Comparison of ENCODE assay signal across 9 cellular contexts in the genomic region with DNA sequence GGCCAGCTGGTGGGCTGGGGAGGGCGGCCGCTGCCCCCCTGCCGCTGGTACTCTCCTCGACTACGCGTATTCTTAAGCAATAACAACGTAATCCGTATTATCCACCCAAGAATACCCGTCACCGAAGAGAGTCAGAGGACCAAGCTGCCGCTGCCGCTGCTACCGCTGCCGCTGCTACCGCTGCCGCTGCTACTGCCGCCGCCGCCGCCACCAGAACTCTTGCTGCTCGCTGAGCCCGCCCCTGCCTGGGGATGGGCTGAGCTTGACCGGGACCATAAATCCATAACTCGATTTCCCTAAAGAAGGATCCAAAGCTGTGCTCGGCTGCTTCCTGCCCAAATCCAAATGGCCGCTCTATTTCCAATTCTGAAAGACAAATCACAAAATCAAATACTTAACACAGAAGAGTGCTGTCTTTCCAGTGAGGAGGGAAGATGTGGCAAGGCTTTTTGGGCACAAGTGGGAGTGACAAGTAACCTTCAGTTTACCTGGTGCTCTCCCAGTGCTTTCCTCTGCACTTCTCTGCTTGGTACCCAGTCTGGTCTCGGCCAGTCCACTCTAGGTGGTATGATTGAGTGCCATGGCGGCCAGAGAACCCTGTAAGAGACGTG.
DNase-seq lines count a peak whose midpoint lies in the region; ATAC-seq and TF ChIP-seq lines count a peak whose summit lies in the region.
"Had no signal": no experiment of that assay in that cellular context is flagged by ENCODE, and none has a peak within 500 bp of the region (broad histone marks: within the 10 kb centered on the region; RNA-seq: fewer than 3 reads in every experiment).

No MANE protein-coding gene starts in this region.

- H3K36me3 Mint-ChIP-seq in type B pancreatic cell = no peaks in the 10 kb centered on the region

- TF ChIP-seq RAD21 in liver (IDR thresholded peaks at IDR 0.05) = peak in 1 of 2 donors; percentile 42

- H4K20me1 ChIP-seq in mammary epithelial cell (ENCODE audit: insufficient read depth, low read length) = no peaks in the 10 kb centered on the region

- peak overlapping the region; percentile 86 for H3K4me3 Mint-ChIP-seq in type B pancreatic cell

- H3K27ac Mint-ChIP-seq in type B pancreatic cell = no peak overlapping the region

- H3K79me2 ChIP-seq in mammary epithelial cell (ENCODE audit: insufficient read depth, low read length) = peaks cover 31% of the 10 kb centered on the region

- peak overlapping the region; percentile 94 for H2AFZ ChIP-seq in mammary epithelial cell (ENCODE audit: low read depth, low read length)

- H3K27me3 ChIP-seq in mammary epithelial cell (ENCODE audit: insufficient read depth, low read length) (no peaks in the 10 kb centered on the region), liver (ENCODE audit: control insufficient read depth in 4 of 4, insufficient read depth in 4 of 4, low read length in 3 of 4) (peaks cover 0 to 27% (median 11%) of the 10 kb centered on the region in 4 donors)

- H3K4me1 Mint-ChIP-seq in type B pancreatic cell (ENCODE audit: unreplicated experiment) = peaks cover 9% of the 10 kb centered on the region

- H3K36me3 ChIP-seq in mammary epithelial cell (ENCODE audit: insufficient read depth, low read length) (no peaks in the 10 kb centered on the region), liver (ENCODE audit: control insufficient read depth in 4 of 4, insufficient read depth in 3 of 4, low read depth in 1 of 4, low read length in 3 of 4) (no peaks in the 10 kb centered on the region)
- H3K36me3 ChIP-seq: neutrophil had no signal

- H3K9me3 ChIP-seq in mammary epithelial cell (replicated peaks; ENCODE audit: insufficient read depth, low read length) (no peaks in the 10 kb centered on the region), liver (ENCODE audit: control insufficient read depth in 4 of 4, low read length in 3 of 4) (no peaks in the 10 kb centered on the region)
- H3K9me3 ChIP-seq: neutrophil had no signal

- CTCF ChIA-PET in mammary epithelial cell (lab: Charles Lee; ENCODE audit: low non-redundant PET) = no interaction called here

- dilution Hi-C loops in mammary epithelial cell (cut with HindIII; ENCODE audit: low sequenced_read_pairs) = no loop called here

- TF ChIP-seq CTCF in mammary epithelial cell (conservative IDR thresholded peaks at IDR 0.05 in 1 of 2, IDR thresholded peaks at IDR 0.05 in 1 of 2; ENCODE audit: extremely low read depth in 1 of 2, insufficient read depth in 1 of 2, low read depth in 1 of 2, low read length in 2 of 2) (no peak), liver (IDR thresholded peaks at IDR 0.05; ENCODE audit: low read depth, low read length, missing input control) (no peak), type B pancreatic cell (conservative IDR thresholded peaks at IDR 0.05) (no peak)

- H3K27me3 Mint-ChIP-seq in type B pancreatic cell = peaks cover 82% of the 10 kb centered on the region

- intact Hi-C loops in mammary epithelial cell (cut with micrococcal nuclease) = loop anchor here (1.0 to 2.0 kb wide), 2 partner anchors 43 to 125 kb away; a partner anchor contains a TSS

- in situ Hi-C loops in mammary epithelial cell (cut with MboI; ENCODE audit: low sequenced_read_pairs in 2 of 2) = no loop called here

- H3K27ac ChIP-seq in mammary epithelial cell (ENCODE audit: insufficient read depth, low read depth, low read length) (no peak overlapping the region), liver (ENCODE audit: low read depth in 1 of 2, low read length in 2 of 2) (no peak overlapping the region)
- H3K27ac ChIP-seq: neutrophil had no signal

- TSS peak; percentile 21 for BruUV-seq in mammary epithelial cell (replicated peaks; lab: Mats Ljungman, UMichigan)

- DNase-seq in DMS53 treated with DMSO at 0.1 percent for 48 hours (lab: John Stamatoyannopoulos, UW; ENCODE audit: unreplicated experiment) (peak; percentile 59), NCI-H2227 treated with DMSO at 0.1 percent for 48 hours (lab: John Stamatoyannopoulos, UW) (peak; percentile 75), mammary epithelial cell (peak; percentile 58), type B pancreatic cell (ENCODE audit: extremely low spot score, unreplicated experiment) (no peak), SIG-M5 treated with dmso at 0.1 percent for 504 hours (lab: John Stamatoyannopoulos, UW; ENCODE audit: unreplicated experiment) (no peak)

- no peaks in the 10 kb centered on the region for H3K9me3 Mint-ChIP-seq in type B pancreatic cell

- no peak for ATAC-seq in GM21825 (IDR thresholded peaks at IDR 0.05; ENCODE audit: unreplicated experiment)
- no peak for ATAC-seq in esophagus mucosa

- 18% methylated on average over 19 of the region's 29 CpGs for WGBS in mammary epithelial cell (ENCODE audit: low coverage, missing lambda C conversion rate)
- WGBS in liver = 9% methylated on average over 29 of the region's 29 CpGs

- peak overlapping the region; percentile 91 for H3K4me2 ChIP-seq in mammary epithelial cell (ENCODE audit: insufficient read depth, low read depth, low read length)

- H3K9ac ChIP-seq in mammary epithelial cell (ENCODE audit: insufficient read depth, low read length) = peak overlapping the region; percentile 25
- H3K9ac ChIP-seq in liver (ENCODE audit: low read depth in 1 of 2, low read length in 2 of 2) = no peak overlapping the region

- H3K4me3 ChIP-seq in mammary epithelial cell (replicated peaks in 1 of 3; ENCODE audit: insufficient read depth in 1 of 3, low read depth in 2 of 3, low read length in 3 of 3) = peak overlapping the region; percentile 78 to 92 (median 85)
- peak overlapping the region; percentile 1 to 60 (median 52) for H3K4me3 ChIP-seq in liver (ENCODE audit: low read depth in 1 of 3, low read length in 3 of 3)

- H3K4me1 ChIP-seq in mammary epithelial cell (ENCODE audit: insufficient read depth, low read length) = peaks cover 13% of the 10 kb centered on the region
- H3K4me1 ChIP-seq in liver (ENCODE audit: control insufficient read depth in 4 of 4, insufficient read depth in 4 of 4, low read length in 3 of 4) = peaks cover 2 to 18% (median 11%) of the 10 kb centered on the region in 4 donors

TF ChIP-seq in liver, 16 proteins besides CTCF, POLR2A, EP300 and RAD21:
- TF ChIP-seq, protein P1, sequence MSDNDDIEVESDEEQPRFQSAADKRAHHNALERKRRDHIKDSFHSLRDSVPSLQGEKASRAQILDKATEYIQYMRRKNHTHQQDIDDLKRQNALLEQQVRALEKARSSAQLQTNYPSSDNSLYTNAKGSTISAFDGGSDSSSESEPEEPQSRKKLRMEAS (IDR thresholded peaks at IDR 0.05) = no peak
- TF ChIP-seq HNF4A (conservative IDR thresholded peaks at IDR 0.05) (no peak), GABPA (IDR thresholded peaks at IDR 0.05 in 1 of 2, conservative IDR thresholded peaks at IDR 0.05 in 1 of 2) (no peak), SP1 (IDR thresholded peaks at IDR 0.05) (no peak)
- TF ChIP-seq, protein P2, sequence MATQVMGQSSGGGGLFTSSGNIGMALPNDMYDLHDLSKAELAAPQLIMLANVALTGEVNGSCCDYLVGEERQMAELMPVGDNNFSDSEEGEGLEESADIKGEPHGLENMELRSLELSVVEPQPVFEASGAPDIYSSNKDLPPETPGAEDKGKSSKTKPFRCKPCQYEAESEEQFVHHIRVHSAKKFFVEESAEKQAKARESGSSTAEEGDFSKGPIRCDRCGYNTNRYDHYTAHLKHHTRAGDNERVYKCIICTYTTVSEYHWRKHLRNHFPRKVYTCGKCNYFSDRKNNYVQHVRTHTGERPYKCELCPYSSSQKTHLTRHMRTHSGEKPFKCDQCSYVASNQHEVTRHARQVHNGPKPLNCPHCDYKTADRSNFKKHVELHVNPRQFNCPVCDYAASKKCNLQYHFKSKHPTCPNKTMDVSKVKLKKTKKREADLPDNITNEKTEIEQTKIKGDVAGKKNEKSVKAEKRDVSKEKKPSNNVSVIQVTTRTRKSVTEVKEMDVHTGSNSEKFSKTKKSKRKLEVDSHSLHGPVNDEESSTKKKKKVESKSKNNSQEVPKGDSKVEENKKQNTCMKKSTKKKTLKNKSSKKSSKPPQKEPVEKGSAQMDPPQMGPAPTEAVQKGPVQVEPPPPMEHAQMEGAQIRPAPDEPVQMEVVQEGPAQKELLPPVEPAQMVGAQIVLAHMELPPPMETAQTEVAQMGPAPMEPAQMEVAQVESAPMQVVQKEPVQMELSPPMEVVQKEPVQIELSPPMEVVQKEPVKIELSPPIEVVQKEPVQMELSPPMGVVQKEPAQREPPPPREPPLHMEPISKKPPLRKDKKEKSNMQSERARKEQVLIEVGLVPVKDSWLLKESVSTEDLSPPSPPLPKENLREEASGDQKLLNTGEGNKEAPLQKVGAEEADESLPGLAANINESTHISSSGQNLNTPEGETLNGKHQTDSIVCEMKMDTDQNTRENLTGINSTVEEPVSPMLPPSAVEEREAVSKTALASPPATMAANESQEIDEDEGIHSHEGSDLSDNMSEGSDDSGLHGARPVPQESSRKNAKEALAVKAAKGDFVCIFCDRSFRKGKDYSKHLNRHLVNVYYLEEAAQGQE (IDR thresholded peaks at IDR 0.05) = peak; percentile 33

Comparison
In these comparisons a context has a peak if more than half of its experiments do, and no peak if none do; other contexts are left out.
1. DNase-seq: peak in DMS53 treated with DMSO at 0.1 percent for 48 hours (single experiment), NCI-H2227 treated with DMSO at 0.1 percent for 48 hours (single experiment) and mammary epithelial cell (single experiment); none in type B pancreatic cell (single experiment) and SIG-M5 treated with dmso at 0.1 percent for 504 hours (single experiment).